ENCODE assay signal across 12 cellular contexts in genomic region chr4:11543710-11544109, GRCh38.
DNase-seq lines count a peak whose midpoint lies in the region; ATAC-seq and TF ChIP-seq lines count a peak whose summit lies in the region.
"Had no signal": no experiment of that assay in that cellular context is flagged by ENCODE, and none has a peak within 500 bp of the region (broad histone marks: within the 10 kb centered on the region; RNA-seq: fewer than 3 reads in every experiment).

No MANE protein-coding gene starts in this region.

- no peaks in the 10 kb centered on the region for H3K4me1 ChIP-seq in right lobe of liver

- H3K27ac ChIP-seq in right lobe of liver: no peak overlapping the region

- intact Hi-C loops in right lobe of liver (cut with DNase I): no loop called here

- H3K27me3 ChIP-seq in right lobe of liver: no peaks in the 10 kb centered on the region

- DNase-seq in A172 (ENCODE audit: low spot score) (peak; percentile 4), LHCN-M2 (ENCODE audit: low read depth) (peak; percentile 68), dermis blood vessel endothelial cell (peak; percentile 93), right lobe of liver (no peak), Ammon's horn (ENCODE audit: low spot score) (no peak), NCI-H1105 (lab: John Stamatoyannopoulos, UW) (no peak)
- DNase-seq in stimulated activated naive CD8-positive, alpha-beta T cell treated with anti-CD3 and anti-CD28 coated beads, Interleukin-15, Interleukin-2, amounts not matched to agents 100 U/mL and 50 U/mL, for 24 hours: no peak
- DNase-seq in stimulated activated CD4-positive, alpha-beta T cell treated with anti-CD3 and anti-CD28 coated beads, Interleukin-12 subunit alpha, Interleukin-12 subunit beta, amount 100 ng/mL, for 4 hours: no peak
- DNase-seq: activated CD4-positive, alpha-beta T cell treated with anti-CD3 and anti-CD28 coated beads, Interleukin-2, amount 50 U/mL, for 1 hour; activated naive CD4-positive, alpha-beta T cell treated with anti-CD3 and anti-CD28 coated beads, Interleukin-2, amount 50 U/mL, for 16 hours; kidney; NCI-H2171 treated with DMSO at 0.1 percent for 48 hours had no signal

- WGBS in right lobe of liver (ENCODE audit: insufficient coverage, low coverage, low lambda C conversion rate, missing lambda C conversion rate): 15% methylated on average over 2 of the region's 2 CpGs

- ATAC-seq in right lobe of liver: peak; percentile 73 to 94 (median 81)
- ATAC-seq in stimulated activated naive CD8-positive, alpha-beta T cell treated with anti-CD3 and anti-CD28 coated beads, Interleukin-15, Interleukin-2, amounts not matched to agents 100 U/mL and 50 U/mL, for 24 hours: no peak

- no peak for TF ChIP-seq POLR2A in right lobe of liver (IDR thresholded peaks at IDR 0.05)

- TF ChIP-seq CTCF in right lobe of liver (IDR thresholded peaks at IDR 0.05): no peak

- no peaks in the 10 kb centered on the region for H3K9me3 ChIP-seq in right lobe of liver

- no peak overlapping the region for H3K4me3 ChIP-seq in right lobe of liver

- H3K36me3 ChIP-seq in right lobe of liver: no peaks in the 10 kb centered on the region

Comparison
In these comparisons a context has a peak if more than half of its experiments do, and no peak if none do; other contexts are left out.
1. DNase-seq: peak in A172 (single experiment), LHCN-M2 (single experiment) and dermis blood vessel endothelial cell (single experiment); none in right lobe of liver (0 of 3), stimulated activated naive CD8-positive, alpha-beta T cell treated with anti-CD3 and anti-CD28 coated beads, Interleukin-15, Interleukin-2, amounts not matched to agents 100 U/mL and 50 U/mL, for 24 hours (single experiment), Ammon's horn (single experiment), NCI-H1105 (single experiment) and stimulated activated CD4-positive, alpha-beta T cell treated with anti-CD3 and anti-CD28 coated beads, Interleukin-12 subunit alpha, Interleukin-12 subunit beta, amount 100 ng/mL, for 4 hours (single experiment).